22 cellular contexts compared by ENCODE assay signal in genomic region chr3:64426551-64426950, GRCh38.
A peak's percentile ranks its signal among the peaks of the same experiment; 100 is the strongest.
DNase-seq lines count a peak whose midpoint lies in the region; ATAC-seq, FAIRE-seq and TF ChIP-seq lines count a peak whose summit lies in the region.
"Had no signal": no experiment of that assay in that cellular context is flagged by ENCODE, and none has a peak within 500 bp of the region (broad histone marks: within the 10 kb centered on the region; RNA-seq: fewer than 3 reads in every experiment).

No MANE protein-coding gene starts in this region.

- ATAC-seq in RWPE2 (ENCODE audit: low read depth) (peak; percentile 79), HepG2 (no peak), GM19467 (IDR thresholded peaks at IDR 0.05; ENCODE audit: unreplicated experiment) (no peak)

- CTCF ChIA-PET in HepG2 (lab: Yijun Ruan, JAX; ENCODE audit: low intra/inter-chr PET ratio, low total read pairs): no interaction called here

- H3K27ac ChIP-seq in RWPE2 (ENCODE audit: poor library complexity, severe bottlenecking): no peak overlapping the region
- no peak overlapping the region for H3K27ac ChIP-seq in keratinocyte (ENCODE audit: control insufficient read depth, insufficient read depth, low read length)
- H3K27ac ChIP-seq in HepG2 (ENCODE audit: extremely low read length, insufficient read depth, low read length): no peak overlapping the region
- H3K27ac ChIP-seq: GM23248, HL-60 had no signal

- TF ChIP-seq RAD21 in HepG2 (CRISPR knock-in tag; IDR thresholded peaks at IDR 0.05): no peak

- no peak overlapping the region for H3K9ac ChIP-seq in keratinocyte (ENCODE audit: control insufficient read depth, extremely low read depth, insufficient read depth, low read length)
- H3K9ac ChIP-seq in HepG2 (ENCODE audit: insufficient read depth, low read depth, low read length): no peak overlapping the region
- H3K9ac ChIP-seq: GM23248 had no signal

- dilution Hi-C loops in keratinocyte (cut with MboI; ENCODE audit: extremely low pct_ligation_motif_present, low sequenced_read_pairs): no loop called here

- POLR2A ChIA-PET in HepG2 (lab: Yijun Ruan, JAX): no interaction called here

- WGBS in HepG2 (ENCODE audit: low lambda C conversion rate): 27% methylated on average over 3 of the region's 3 CpGs

- H4K20me1 ChIP-seq in keratinocyte (ENCODE audit: control insufficient read depth, extremely low read depth, insufficient read depth, low read length) (no peaks in the 10 kb centered on the region), HepG2 (ENCODE audit: insufficient read depth, low read length) (no peaks in the 10 kb centered on the region)

- intact Hi-C loops in HepG2 (cut with micrococcal nuclease; ENCODE audit: unreplicated experiment): no loop called here

- H3K79me2 ChIP-seq in keratinocyte (ENCODE audit: control insufficient read depth, insufficient read depth, low read length): no peaks in the 10 kb centered on the region
- H3K79me2 ChIP-seq in HepG2 (ENCODE audit: insufficient read depth, low read length): no peaks in the 10 kb centered on the region

- H3K27me3 ChIP-seq in RWPE2 (ENCODE audit: insufficient read depth, poor library complexity, severe bottlenecking): no peaks in the 10 kb centered on the region
- H3K27me3 ChIP-seq in keratinocyte (ENCODE audit: control insufficient read depth, extremely low read depth, insufficient read depth, low read length): no peaks in the 10 kb centered on the region
- no peaks in the 10 kb centered on the region for H3K27me3 ChIP-seq in HepG2 (ENCODE audit: control insufficient read depth in 1 of 2, insufficient read depth in 2 of 2, low read length in 2 of 2)

- TF ChIP-seq EP300 in HepG2 (IDR thresholded peaks at IDR 0.05; ENCODE audit: low read depth in 2 of 2, low read length in 2 of 2) (no peak), HepG2 (CRISPR knock-in tag; IDR thresholded peaks at IDR 0.05; ENCODE audit: borderline replicate concordance) (no peak)

- H2AFZ ChIP-seq in keratinocyte (ENCODE audit: control insufficient read depth, low read length): no peak overlapping the region
- no peak overlapping the region for H2AFZ ChIP-seq in HepG2 (ENCODE audit: low read length)
- H2AFZ ChIP-seq: GM23248 had no signal

- BruUV-seq in HepG2 (replicated peaks; lab: Mats Ljungman, UMichigan): no TSS peak

- in situ Hi-C loops in HepG2 (cut with HindIII; ENCODE audit: extremely low pct_ligation_motif_present, low pct_unique_long_range_greater_than_20kb): no loop called here

- TF ChIP-seq POLR2A in HepG2 (IDR thresholded peaks at IDR 0.05; ENCODE audit: insufficient read depth in 1 of 2, low read depth in 2 of 2, low read length in 2 of 2): no peak

- H3K4me1 ChIP-seq in RWPE2 (ENCODE audit: insufficient read depth, poor library complexity, severe bottlenecking) (peaks cover 3% of the 10 kb centered on the region), keratinocyte (ENCODE audit: control insufficient read depth, extremely low read depth, insufficient read depth, low read length) (peaks cover 9% of the 10 kb centered on the region), HepG2 (ENCODE audit: insufficient read depth, low read length) (no peaks in the 10 kb centered on the region)
- H3K4me1 ChIP-seq: HAP-1 had no signal

- H3K9me3 ChIP-seq in RWPE2 (ENCODE audit: severe bottlenecking): no peaks in the 10 kb centered on the region
- peaks cover 2% of the 10 kb centered on the region for H3K9me3 ChIP-seq in keratinocyte (ENCODE audit: control insufficient read depth, low read depth, low read length)
- H3K9me3 ChIP-seq in HepG2 (ENCODE audit: low read length): no peaks in the 10 kb centered on the region
- H3K9me3 ChIP-seq: HAP-1 had no signal

- TF ChIP-seq CTCF in RWPE2 (IDR thresholded peaks at IDR 0.05; ENCODE audit: poor library complexity, severe bottlenecking) (no peak), epithelial cell of esophagus (IDR thresholded peaks at IDR 0.05; ENCODE audit: insufficient read depth, low read depth, low read length, missing control alignments) (no peak), keratinocyte (optimal IDR thresholded peaks at IDR 0.05 in 1 of 3, IDR thresholded peaks at IDR 0.05 in 1 of 3, conservative IDR thresholded peaks at IDR 0.05 in 1 of 3; ENCODE audit: extremely low read depth in 1 of 3, insufficient read depth in 2 of 3, low read length in 3 of 3) (no peak), HepG2 (CRISPR knock-in tag; IDR thresholded peaks at IDR 0.05) (no peak)

- no peaks in the 10 kb centered on the region for H3K36me3 ChIP-seq in RWPE2 (ENCODE audit: low read depth)
- H3K36me3 ChIP-seq in keratinocyte (ENCODE audit: control insufficient read depth in 2 of 2, extremely low read depth in 1 of 2, insufficient read depth in 2 of 2, low read length in 2 of 2): no peaks in the 10 kb centered on the region
- H3K36me3 ChIP-seq in HepG2 (replicated peaks in 1 of 2; ENCODE audit: control insufficient read depth in 1 of 2, insufficient read depth in 2 of 2, low read length in 2 of 2): no peaks in the 10 kb centered on the region
- H3K36me3 ChIP-seq: HAP-1 had no signal

- H3K4me2 ChIP-seq in keratinocyte (ENCODE audit: control insufficient read depth, extremely low read depth, insufficient read depth, low read depth, low read length): peak overlapping the region; percentile 4
- H3K4me2 ChIP-seq in HepG2 (ENCODE audit: low read depth, low read length): no peak overlapping the region

- H3K9me1 ChIP-seq in keratinocyte (ENCODE audit: control insufficient read depth, extremely low read depth, insufficient read depth, low read length): no peaks in the 10 kb centered on the region

- H3K4me3 ChIP-seq in RWPE2 (ENCODE audit: severe bottlenecking): no peak overlapping the region
- H3K4me3 ChIP-seq in epithelial cell of esophagus (ENCODE audit: low read length): no peak overlapping the region
- H3K4me3 ChIP-seq in keratinocyte (ENCODE audit: control insufficient read depth in 2 of 3, extremely low read depth in 1 of 3, insufficient read depth in 2 of 3, low read depth in 1 of 3, low read length in 3 of 3): no peak overlapping the region
- no peak overlapping the region for H3K4me3 ChIP-seq in HepG2 (replicated peaks in 1 of 3; ENCODE audit: insufficient read depth in 1 of 3, low read depth in 2 of 3, low read length in 3 of 3)
- H3K4me3 ChIP-seq: GM23248, HAP-1 had no signal

- FAIRE-seq in keratinocyte (lab: Jason Lieb, UNC): peak; percentile 67
- FAIRE-seq in HepG2 (lab: Jason Lieb, UNC): no peak
- FAIRE-seq: GM12891, GM19239, HTR-8/SVneo had no signal

- DNase-seq in SIG-M5 treated with dmso at 0.1 percent for 504 hours (lab: John Stamatoyannopoulos, UW; ENCODE audit: unreplicated experiment): peak; percentile 30
- DNase-seq in SIG-M5 (lab: John Stamatoyannopoulos, UW): no peak
- no peak for DNase-seq in RWPE2 (ENCODE audit: low spot score)
- peak; percentile 87 for DNase-seq in epithelial cell of esophagus (ENCODE audit: low read depth)
- DNase-seq in keratinocyte (ENCODE audit: low read depth, low spot score): no peak
- DNase-seq in HepG2 (ENCODE audit: low spot score): no peak
- DNase-seq in amygdala (lab: John Stamatoyannopoulos, UW): no peak
- DNase-seq: C1 segment of cervical spinal cord; CD4-positive, CD25-positive, alpha-beta regulatory T cell; CD8-positive, alpha-beta memory T cell; COR-L47; DMS 273 treated with DMSO at 0.1 percent for 48 hours; DMS53; DND-41; EL; GM23248 had no signal

TF ChIP-seq in HepG2, 621 proteins besides CTCF, POLR2A, EP300 and RAD21 (continues in another document):
- no peak for TF ChIP-seq DBP (CRISPR knock-in tag; IDR thresholded peaks at IDR 0.05; ENCODE audit: not compliant biosample characterization)
- TF ChIP-seq ZNF569 (CRISPR knock-in tag; IDR thresholded peaks at IDR 0.05; ENCODE audit: borderline replicate concordance): no peak
- no peak for TF ChIP-seq ZNF17 (CRISPR knock-in tag; IDR thresholded peaks at IDR 0.05)
- TF ChIP-seq MATR3 (CRISPR knock-in tag; IDR thresholded peaks at IDR 0.05): no peak
- TF ChIP-seq ZNF263 (CRISPR knock-in tag; IDR thresholded peaks at IDR 0.05): no peak
- no peak for TF ChIP-seq ZNF605 (CRISPR knock-in tag; IDR thresholded peaks at IDR 0.05)
- no peak for TF ChIP-seq ZFYVE20 (CRISPR knock-in tag; IDR thresholded peaks at IDR 0.05; ENCODE audit: borderline replicate concordance, low read depth)
- TF ChIP-seq FIP1L1 (IDR thresholded peaks at IDR 0.05; ENCODE audit: borderline replicate concordance, insufficient read depth, low read depth, low read length): no peak
- no peak for TF ChIP-seq XBP1 (CRISPR knock-in tag; IDR thresholded peaks at IDR 0.05)
- TF ChIP-seq ZBTB38 (CRISPR knock-in tag; IDR thresholded peaks at IDR 0.05): no peak

Comparison
In these comparisons a context has a peak if more than half of its experiments do, and no peak if none do; other contexts are left out.
1. DNase-seq: peak in SIG-M5 treated with dmso at 0.1 percent for 504 hours (single experiment) and epithelial cell of esophagus (single experiment); none in SIG-M5 (single experiment), RWPE2 (single experiment), keratinocyte (single experiment), HepG2 (single experiment) and amygdala (0 of 56).